Comparison of ENCODE assay signal across 22 cellular contexts in genomic region chr6:4157506-4157905, GRCh38. TPM values are rescaled to one million over a fixed set of nuclear protein-coding genes. Genes with fewer than 3 reads are reported as not detected.
DNase-seq lines count a peak whose midpoint lies in the region; ATAC-seq and TF ChIP-seq lines count a peak whose summit lies in the region.
"Had no signal": no experiment of that assay in that cellular context is flagged by ENCODE, and none has a peak within 500 bp of the region (broad histone marks: within the 10 kb centered on the region; RNA-seq: fewer than 3 reads in every experiment).

No MANE protein-coding gene starts in this region.

- H3K4me3 ChIP-seq in lung (no peak overlapping the region), tibial artery (no peak overlapping the region)
- H3K4me3 ChIP-seq: A549, HAP-1, K562 had no signal

- H3K36me3 ChIP-seq in lung (ENCODE audit: control insufficient read depth in 2 of 2, insufficient read depth in 2 of 2, low read length in 2 of 2) (no peaks in the 10 kb centered on the region), tibial artery (no peaks in the 10 kb centered on the region)
- H3K36me3 ChIP-seq: HAP-1 had no signal

- no peak for TF ChIP-seq CTCF in lung (IDR thresholded peaks at IDR 0.05; ENCODE audit: control extremely low read depth, extremely low read depth)
- no peak for TF ChIP-seq CTCF in tibial artery (IDR thresholded peaks at IDR 0.05)

- H3K27ac ChIP-seq in lung (ENCODE audit: low read depth in 1 of 2, low read length in 1 of 2), result no peak overlapping the region
- H3K27ac ChIP-seq in tibial artery, result no peak overlapping the region
- H3K27ac ChIP-seq: A549, C4-2B had no signal

- intact Hi-C loops in tibial artery (cut with DNase I; ENCODE audit: low total_unique reads), result loop anchor here (2.0 kb wide), 1 partner anchor 103 kb away; no protein-coding TSS in a partner anchor

- DNase-seq in DMS 273 treated with DMSO at 0.1 percent for 48 hours (lab: John Stamatoyannopoulos, UW) (peak; percentile 85), NCI-H82 treated with DMSO at 0.1 percent for 48 hours (lab: John Stamatoyannopoulos, UW; ENCODE audit: unreplicated experiment) (peak; percentile 20), lung (ENCODE audit: low spot score) (peak; percentile 15), NCI-H2081 (lab: John Stamatoyannopoulos, UW) (no peak), COLO668 (lab: John Stamatoyannopoulos, UW; ENCODE audit: unreplicated experiment) (no peak), SK-N-DZ (ENCODE audit: low spot score) (no peak), tibial artery (no peak)
- DNase-seq: CD8-positive, alpha-beta T cell; DMS153; GOT3; HFFc6; Kasumi-1; NCI-H1092 treated with DMSO at 0.1 percent for 48 hours; NCI-H1436; NCI-H187; NCI-H2107; NCI-H2227 treated with DMSO at 0.1 percent for 48 hours had no signal

- 84 to 93% methylated on average over 12 of the region's 12 CpGs for WGBS in lung, 2 donors

- no peak for ATAC-seq in lung (ENCODE audit: insufficient read depth, low FRiP score)
- ATAC-seq: A549; CD8-positive, alpha-beta T cell; K562; SK-N-SH treated with all-trans-retinoic acid at 6 μM for 48 hours had no signal

- H3K27me3 ChIP-seq in lung (ENCODE audit: control insufficient read depth, insufficient read depth) (no peaks in the 10 kb centered on the region), tibial artery (peaks cover 0 to 3% of the 10 kb centered on the region in 2 donors)

- no peaks in the 10 kb centered on the region for H3K4me1 ChIP-seq in lung (ENCODE audit: control insufficient read depth in 2 of 2, insufficient read depth in 2 of 2, low read length in 2 of 2)
- H3K4me1 ChIP-seq in tibial artery, result no peaks in the 10 kb centered on the region

- H3K9me3 ChIP-seq in lung (ENCODE audit: control insufficient read depth in 2 of 2, insufficient read depth in 1 of 2, low read length in 1 of 2), result no peaks in the 10 kb centered on the region
- no peaks in the 10 kb centered on the region for H3K9me3 ChIP-seq in tibial artery
- H3K9me3 ChIP-seq: A549, HAP-1 had no signal

RNA-seq across cellular contexts. Expression of gene ECI2, which starts 22.1 kb away (rescaled TPM):
- 10 to 100 TPM; 42.6 to 68.0 TPM for total RNA-seq in lung
- 10 to 100 TPM; 18.9 to 27.6 TPM for polyA plus RNA-seq in lung
- polyA plus RNA-seq in SK-N-DZ (2014; cell fraction: cytosol; rRNA removed), result 50.6 and 51.6 TPM in 2 replicates
- 28.4 and 29.1 TPM in 2 replicates for polyA plus RNA-seq in SK-N-DZ (2014; cell fraction: nucleus; rRNA removed)

Comparison
In these comparisons a context has a peak if more than half of its experiments do, and no peak if none do; other contexts are left out.
1. DNase-seq: peak in DMS 273 treated with DMSO at 0.1 percent for 48 hours (single experiment), NCI-H82 treated with DMSO at 0.1 percent for 48 hours (single experiment) and lung (single experiment); none in NCI-H2081 (0 of 2), COLO668 (single experiment), SK-N-DZ (single experiment) and tibial artery (0 of 2).